ENCODE assay signal across 8 cellular contexts in genomic region chr16:8797364-8798173, GRCh38.
DNase-seq lines count a peak whose midpoint lies in the region; ATAC-seq and TF ChIP-seq lines count a peak whose summit lies in the region.

PMM2 (plus strand) TSS chr16:8797839; CDS start chr16:8797883, 44 bp downstream.
TMEM186 (minus strand) TSS chr16:8797639; CDS start chr16:8797614, 25 bp downstream.

- ATAC-seq in HG03378 (IDR thresholded peaks at IDR 0.05; ENCODE audit: unreplicated experiment): peak; percentile 84
- ATAC-seq in activated CD4-positive, CD25-positive, alpha-beta regulatory T cell treated with anti-CD3 and anti-CD28 coated beads, Interleukin-2, amount 50 U/mL, for 24 hours: peak; percentile 95

- peak; percentile 93 for TF ChIP-seq POLR2A in GM19099 (IDR thresholded peaks at IDR 0.05; ENCODE audit: extremely low read depth, insufficient read length, low read depth)

- DNase-seq in AML-193 (lab: John Stamatoyannopoulos, UW) (peak; percentile 94 to 95), NCI-H446 treated with DMSO at 0.1 percent for 48 hours (lab: John Stamatoyannopoulos, UW) (peak; percentile 91), cerebellar cortex (ENCODE audit: low spot score) (peak; percentile 98), islet precursor cell (peak; percentile 98)
- DNase-seq in stimulated activated CD4-positive, alpha-beta T cell treated with anti-CD3 and anti-CD28 coated beads, Interleukin-12 subunit alpha, Interleukin-12 subunit beta, amount 100 ng/mL, for 4 hours: peak; percentile 91

Comparison
In these comparisons a context has a peak if more than half of its experiments do, and no peak if none do; other contexts are left out.
1. Peak in every context shown above with its lines: DNase-seq and ATAC-seq.